ENCODE assay signal across 14 cellular contexts in genomic region chr9:121357011-121357410, GRCh38. TPM values are rescaled to one million over a fixed set of nuclear protein-coding genes. Genes with fewer than 3 reads are reported as not detected.
DNase-seq lines count a peak whose midpoint lies in the region; ATAC-seq, FAIRE-seq and TF ChIP-seq lines count a peak whose summit lies in the region.
"Had no signal": no experiment of that assay in that cellular context is flagged by ENCODE, and none has a peak within 500 bp of the region (broad histone marks: within the 10 kb centered on the region; RNA-seq: fewer than 3 reads in every experiment).

No MANE protein-coding gene starts in this region.

- peaks cover 0 to 3% of the 10 kb centered on the region in 2 donors for H3K9me3 Mint-ChIP-seq in natural killer cell

- no peaks in the 10 kb centered on the region for H3K36me3 Mint-ChIP-seq in natural killer cell

- H4K20me1 ChIP-seq in HepG2 (ENCODE audit: insufficient read depth, low read length) (no peaks in the 10 kb centered on the region), mammary epithelial cell (ENCODE audit: insufficient read depth, low read length) (no peaks in the 10 kb centered on the region)

- TF ChIP-seq EP300 in HepG2 (IDR thresholded peaks at IDR 0.05; ENCODE audit: low read depth in 2 of 2, low read length in 2 of 2) (no peak), HepG2 (CRISPR knock-in tag; IDR thresholded peaks at IDR 0.05; ENCODE audit: borderline replicate concordance) (no peak)

- H3K9ac ChIP-seq in liver (ENCODE audit: low read depth in 1 of 2, low read length in 2 of 2) (no peak overlapping the region), HepG2 (ENCODE audit: insufficient read depth, low read depth, low read length) (no peak overlapping the region), mammary epithelial cell (ENCODE audit: insufficient read depth, low read length) (no peak overlapping the region)

- peak overlapping the region; percentile 79 for H3K4me3 Mint-ChIP-seq in natural killer cell

- WGBS in liver = 73% methylated on average over 3 of the region's 3 CpGs
- WGBS in HepG2 (ENCODE audit: low lambda C conversion rate) = 93% methylated on average over 3 of the region's 3 CpGs
- 96% methylated on average over 3 of the region's 3 CpGs for WGBS in mammary epithelial cell (ENCODE audit: low coverage, missing lambda C conversion rate)

- no peak for TF ChIP-seq RAD21 in liver (IDR thresholded peaks at IDR 0.05)
- no peak for TF ChIP-seq RAD21 in HepG2 (CRISPR knock-in tag; IDR thresholded peaks at IDR 0.05)

- TF ChIP-seq CTCF in liver (IDR thresholded peaks at IDR 0.05; ENCODE audit: low read depth, low read length, missing input control) = no peak
- TF ChIP-seq CTCF in HepG2 (CRISPR knock-in tag; IDR thresholded peaks at IDR 0.05) = no peak
- TF ChIP-seq CTCF in mammary epithelial cell (conservative IDR thresholded peaks at IDR 0.05 in 1 of 2, IDR thresholded peaks at IDR 0.05 in 1 of 2; ENCODE audit: extremely low read depth in 1 of 2, insufficient read depth in 1 of 2, low read depth in 1 of 2, low read length in 2 of 2) = no peak
- no peak for TF ChIP-seq CTCF in natural killer cell (IDR thresholded peaks at IDR 0.05)
- TF ChIP-seq CTCF in GM10266 (IDR thresholded peaks at IDR 0.05; ENCODE audit: control insufficient read depth, insufficient read depth, low read depth, missing control alignments) = no peak

- FAIRE-seq in HepG2 (lab: Jason Lieb, UNC) = no peak
- FAIRE-seq: GM12891 had no signal

- H3K27ac Mint-ChIP-seq in natural killer cell = peak overlapping the region; percentile 93 to 94

- H3K4me3 ChIP-seq in liver (ENCODE audit: low read depth in 1 of 3, low read length in 3 of 3) = no peak overlapping the region
- no peak overlapping the region for H3K4me3 ChIP-seq in HepG2 (replicated peaks in 1 of 3; ENCODE audit: insufficient read depth in 1 of 3, low read depth in 2 of 3, low read length in 3 of 3)
- H3K4me3 ChIP-seq in mammary epithelial cell (replicated peaks in 1 of 3; ENCODE audit: insufficient read depth in 1 of 3, low read depth in 2 of 3, low read length in 3 of 3) = no peak overlapping the region

- no peak overlapping the region for H2AFZ ChIP-seq in HepG2 (ENCODE audit: low read length)
- no peak overlapping the region for H2AFZ ChIP-seq in mammary epithelial cell (ENCODE audit: low read depth, low read length)

- H3K27me3 Mint-ChIP-seq in natural killer cell (ENCODE audit: low read depth in 2 of 2) = no peaks in the 10 kb centered on the region

- dilution Hi-C loops in mammary epithelial cell (cut with HindIII; ENCODE audit: low sequenced_read_pairs) = no loop called here

- H3K4me1 ChIP-seq in liver (ENCODE audit: control insufficient read depth in 4 of 4, insufficient read depth in 4 of 4, low read length in 3 of 4) = peaks cover 7 to 24% (median 13%) of the 10 kb centered on the region in 4 donors
- H3K4me1 ChIP-seq in HepG2 (ENCODE audit: insufficient read depth, low read length) = no peaks in the 10 kb centered on the region; the same call in 1 of the 2 replicates
- H3K4me1 ChIP-seq in mammary epithelial cell (ENCODE audit: insufficient read depth, low read length) = peaks cover 26% of the 10 kb centered on the region
- H3K4me1 ChIP-seq: BE2C had no signal

- ATAC-seq in HepG2 = no peak
- peak in 2 of 3 donors; percentile 14 to 44 for ATAC-seq in natural killer cell
- no peak for ATAC-seq in HG02759 (IDR thresholded peaks at IDR 0.05; ENCODE audit: unreplicated experiment)

- CTCF ChIA-PET in HepG2 (lab: Yijun Ruan, JAX; ENCODE audit: low intra/inter-chr PET ratio, low total read pairs) (no interaction called here), mammary epithelial cell (lab: Charles Lee; ENCODE audit: low non-redundant PET) (interaction anchor here (0.6 kb wide), 1 partner anchor 842 kb away, joined by 7 read pairs; no protein-coding TSS in a partner anchor)

- BruUV-seq in HepG2 (replicated peaks; lab: Mats Ljungman, UMichigan) (no TSS peak), mammary epithelial cell (replicated peaks; lab: Mats Ljungman, UMichigan) (no TSS peak)

- H3K27me3 ChIP-seq in liver (ENCODE audit: control insufficient read depth in 4 of 4, insufficient read depth in 4 of 4, low read length in 3 of 4) = no peaks in the 10 kb centered on the region
- H3K27me3 ChIP-seq in HepG2 (ENCODE audit: control insufficient read depth in 1 of 2, insufficient read depth in 2 of 2, low read length in 2 of 2) = no peaks in the 10 kb centered on the region
- no peaks in the 10 kb centered on the region for H3K27me3 ChIP-seq in mammary epithelial cell (ENCODE audit: insufficient read depth, low read length)
- H3K27me3 ChIP-seq: BE2C had no signal

- DNase-seq in HepG2 (ENCODE audit: low spot score) (no peak), mammary epithelial cell (no peak), natural killer cell (no peak), NOMO-1 (lab: John Stamatoyannopoulos, UW; ENCODE audit: unreplicated experiment in 2 of 2) (no peak), NCI-H1436 treated with DMSO at 0.1 percent for 48 hours (lab: John Stamatoyannopoulos, UW) (no peak), GM10266 (ENCODE audit: extremely low spot score) (no peak)
- DNase-seq: amygdala; BE2C; effector CD8-positive, alpha-beta T cell; NCI-H2171; T-helper 2 cell had no signal

- intact Hi-C loops in HepG2 (cut with micrococcal nuclease; ENCODE audit: unreplicated experiment) = no loop called here
- intact Hi-C loops in mammary epithelial cell (cut with micrococcal nuclease) = loop anchor here (5.0 kb wide), 1 partner anchor 40 kb away; no protein-coding TSS in a partner anchor
- intact Hi-C loops in natural killer cell (cut with micrococcal nuclease) = loop anchor here (5.0 kb wide), 1 partner anchor 430 kb away; the partner anchor contains the start of gene TRAF1

- POLR2A ChIA-PET in HepG2 (lab: Yijun Ruan, JAX) = no interaction called here

- in situ Hi-C loops in HepG2 (cut with HindIII; ENCODE audit: extremely low pct_ligation_motif_present, low pct_unique_long_range_greater_than_20kb) = no loop called here
- in situ Hi-C loops in mammary epithelial cell (cut with MboI; ENCODE audit: low sequenced_read_pairs in 2 of 2) = no loop called here

- H3K9me3 ChIP-seq in liver (ENCODE audit: control insufficient read depth in 4 of 4, low read length in 3 of 4) (no peaks in the 10 kb centered on the region), HepG2 (ENCODE audit: low read length) (no peaks in the 10 kb centered on the region), mammary epithelial cell (replicated peaks; ENCODE audit: insufficient read depth, low read length) (no peaks in the 10 kb centered on the region)
- H3K9me3 ChIP-seq: BE2C had no signal

- H3K4me1 Mint-ChIP-seq in natural killer cell = peaks cover 78 to 89% of the 10 kb centered on the region in 2 donors

- H3K79me2 ChIP-seq in HepG2 (ENCODE audit: insufficient read depth, low read length) = peaks cover 17% of the 10 kb centered on the region
- H3K79me2 ChIP-seq in mammary epithelial cell (ENCODE audit: insufficient read depth, low read length) = peaks cover 41% of the 10 kb centered on the region

- no peak overlapping the region for H3K4me2 ChIP-seq in HepG2 (ENCODE audit: low read depth, low read length)
- H3K4me2 ChIP-seq in mammary epithelial cell (ENCODE audit: insufficient read depth, low read depth, low read length) = peak overlapping the region; percentile 40

- H3K27ac ChIP-seq in liver (ENCODE audit: low read depth in 1 of 2, low read length in 2 of 2) (peak overlapping the region; percentile 61 to 65), HepG2 (ENCODE audit: extremely low read length, insufficient read depth, low read length) (no peak overlapping the region), mammary epithelial cell (ENCODE audit: insufficient read depth, low read depth, low read length) (peak overlapping the region; percentile 89)

- H3K36me3 ChIP-seq in liver (ENCODE audit: control insufficient read depth in 4 of 4, insufficient read depth in 3 of 4, low read depth in 1 of 4, low read length in 3 of 4) = peaks cover 6 to 34% (median 26%) of the 10 kb centered on the region in 4 donors
- peaks cover 7 to 16% of the 10 kb centered on the region in 2 experiments for H3K36me3 ChIP-seq in HepG2 (replicated peaks in 1 of 2; ENCODE audit: control insufficient read depth in 1 of 2, insufficient read depth in 2 of 2, low read length in 2 of 2)
- H3K36me3 ChIP-seq in mammary epithelial cell (ENCODE audit: insufficient read depth, low read length) = peaks cover 14% of the 10 kb centered on the region

- TF ChIP-seq POLR2A in HepG2 (IDR thresholded peaks at IDR 0.05; ENCODE audit: insufficient read depth in 1 of 2, low read depth in 2 of 2, low read length in 2 of 2) = no peak

TF ChIP-seq in HepG2, 621 proteins besides CTCF, POLR2A, EP300 and RAD21 (continues in another document):
- no peak for TF ChIP-seq ZNF543 (CRISPR knock-in tag; IDR thresholded peaks at IDR 0.05)

RNA-seq across cellular contexts. Expression of gene STOM, which starts 13.0 kb away (rescaled TPM):
- 100 to 1,000 TPM; 318 to 398 TPM for total RNA-seq in liver
- polyA plus RNA-seq in liver = 100 to 1,000 TPM; 150 to 212 TPM
- 26.0 and 43.6 TPM in 2 replicates for total RNA-seq in HepG2 (2016; rRNA removed; fragmentation: Illumina TruSeq; extraction: Trizol)
- 3.9 and 6.1 TPM in 2 replicates for total RNA-seq in HepG2 (2016; cell fraction: cytosol; rRNA removed; fragmentation: Illumina TruSeq; extraction: Trizol; ENCODE audit: low read depth)
- total RNA-seq in HepG2 (2016; cell fraction: insoluble cytoplasmic fraction; rRNA removed; fragmentation: Illumina TruSeq; extraction: Trizol) = 25.0 and 46.7 TPM in 2 replicates
- total RNA-seq in HepG2 (2016; cell fraction: membrane; rRNA removed; fragmentation: Illumina TruSeq; extraction: Trizol) = 13.4 and 15.9 TPM in 2 replicates
- total RNA-seq in HepG2 (2016; cell fraction: nucleus; rRNA removed; fragmentation: Illumina TruSeq; extraction: Trizol) = 41.3 and 43.8 TPM in 2 replicates
- 165 and 166 TPM in 2 replicates for polyA plus RNA-seq in HepG2 (2011; rRNA removed)
- 92.7 and 157 TPM in 2 replicates for polyA plus RNA-seq in HepG2 (2011; cell fraction: cytosol; rRNA removed)
- 23.0 and 39.1 TPM in 2 replicates for polyA plus RNA-seq in HepG2 (2011; cell fraction: nucleus; rRNA removed)
- 133 and 173 TPM in 2 replicates for polyA plus RNA-seq in HepG2 (2012)
- polyA plus RNA-seq in HepG2 (2016; cell fraction: cytosol; fragmentation: Illumina TruSeq; extraction: Trizol; ENCODE audit: low read depth) = 3.2 and 4.0 TPM in 2 replicates
- 31.1 and 33.2 TPM in 2 replicates for polyA plus RNA-seq in HepG2 (2016; cell fraction: insoluble cytoplasmic fraction; fragmentation: Illumina TruSeq; extraction: Trizol; ENCODE audit: low read depth)
- polyA plus RNA-seq in HepG2 (2016; cell fraction: membrane; fragmentation: Illumina TruSeq; extraction: Trizol; ENCODE audit: low read depth) = 7.2 and 8.6 TPM in 2 replicates
- 64.0 and 71.6 TPM in 2 replicates for polyA plus RNA-seq in HepG2 (2016; cell fraction: nucleus; fragmentation: Illumina TruSeq; extraction: Trizol; ENCODE audit: insufficient read depth, low read depth)
- 94.3 and 94.7 TPM in 2 replicates for polyA minus RNA-seq in HepG2 (2011; rRNA and poly(A)+ RNA removed; ENCODE audit: low replicate concordance)
- 96.8 and 115 TPM in 2 replicates for polyA minus RNA-seq in HepG2 (2011; cell fraction: cytosol; rRNA and poly(A)+ RNA removed)
- polyA minus RNA-seq in HepG2 (2011; cell fraction: nucleus; rRNA and poly(A)+ RNA removed) = 47.3 and 69.9 TPM in 2 replicates
- 100 to 1,000 TPM in 1 of 2 donors, 10 to 100 TPM in 1; 80.3 to 124 TPM for total RNA-seq in mammary epithelial cell
- polyA plus RNA-seq in mammary epithelial cell = 71.7 TPM
- 41.9 TPM for polyA minus RNA-seq in mammary epithelial cell
- 100 to 1,000 TPM; 185 to 241 (median 189) TPM for total RNA-seq in natural killer cell

Comparison
In these comparisons a context has a peak if more than half of its experiments do, and no peak if none do; other contexts are left out.
1. ATAC-seq: peak in natural killer cell (2 of 3); none in HepG2 (single experiment) and HG02759 (single experiment).